In the genomic region with DNA sequence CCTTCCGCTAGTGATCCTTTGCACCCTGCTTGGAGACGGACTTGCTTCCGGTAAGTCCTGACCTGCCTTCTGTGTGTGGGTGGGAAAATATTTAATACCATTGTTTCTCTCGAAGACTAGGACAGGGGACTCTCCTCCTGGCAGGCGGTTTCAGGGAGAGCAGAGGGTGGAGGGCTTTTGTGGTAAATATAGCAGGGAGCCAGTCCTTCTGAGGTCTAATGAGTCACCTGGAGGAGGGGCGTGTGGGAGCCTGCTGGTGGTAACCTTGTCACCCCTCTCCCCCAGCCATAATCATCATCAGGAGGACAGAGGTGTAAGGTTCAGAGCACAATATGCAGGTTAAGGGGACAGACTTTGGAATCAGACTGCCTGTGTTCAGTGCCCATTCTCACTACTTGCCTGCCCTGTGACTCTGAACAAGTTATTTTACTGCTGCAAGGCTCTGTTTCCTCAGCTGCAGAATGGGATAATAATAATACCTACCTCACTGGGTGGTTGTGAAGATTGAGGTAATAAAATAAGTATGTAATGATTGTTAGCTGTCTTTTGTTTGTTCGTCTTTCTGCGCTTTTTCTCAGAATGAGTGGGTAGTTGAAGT, we compare ENCODE assay signal across 9 cellular contexts. TPM values are rescaled to one million over a fixed set of nuclear protein-coding genes. Genes with fewer than 3 reads are reported as not detected.
DNase-seq lines count a peak whose midpoint lies in the region; ATAC-seq and TF ChIP-seq lines count a peak whose summit lies in the region.
"Had no signal": no experiment of that assay in that cellular context is flagged by ENCODE, and none has a peak within 500 bp of the region (broad histone marks: within the 10 kb centered on the region; RNA-seq: fewer than 3 reads in every experiment).

No MANE protein-coding gene starts in this region.

- peak overlapping the region; percentile 74 for H3K27ac ChIP-seq in RWPE2 (ENCODE audit: poor library complexity, severe bottlenecking)
- no peak overlapping the region for H3K27ac ChIP-seq in endodermal cell (ENCODE audit: low read depth, low read length)

- peaks cover 21% of the 10 kb centered on the region for H3K36me3 ChIP-seq in RWPE2 (ENCODE audit: low read depth)
- peaks cover 6% of the 10 kb centered on the region for H3K36me3 ChIP-seq in endodermal cell (ENCODE audit: control insufficient read depth, insufficient read depth, low read length)

- TF ChIP-seq CTCF in Calu3 (IDR thresholded peaks at IDR 0.05; ENCODE audit: unreplicated experiment) = no peak
- no peak for TF ChIP-seq CTCF in RWPE2 (IDR thresholded peaks at IDR 0.05; ENCODE audit: poor library complexity, severe bottlenecking)
- TF ChIP-seq CTCF in endodermal cell (conservative IDR thresholded peaks at IDR 0.05) = no peak
- no peak for TF ChIP-seq CTCF in omental fat pad (IDR thresholded peaks at IDR 0.05)
- TF ChIP-seq CTCF in GM13976 (IDR thresholded peaks at IDR 0.05; ENCODE audit: borderline replicate concordance, control extremely low read depth, extremely low read depth, insufficient read depth, missing control alignments) = no peak

- H3K9ac ChIP-seq in endodermal cell (ENCODE audit: extremely low read depth, low read length, poor library complexity, severe bottlenecking) = no peak overlapping the region

- H3K4me3 Mint-ChIP-seq in Calu3 (ENCODE audit: low read depth, unreplicated experiment) (peak overlapping the region; percentile 55), endodermal cell (no peak overlapping the region)

- H3K4me3 ChIP-seq in RWPE2 (ENCODE audit: severe bottlenecking) = no peak overlapping the region
- no peak overlapping the region for H3K4me3 ChIP-seq in endodermal cell (ENCODE audit: low read length)

- H3K4me1 ChIP-seq in RWPE2 (ENCODE audit: insufficient read depth, poor library complexity, severe bottlenecking) (peaks cover 40% of the 10 kb centered on the region), endodermal cell (ENCODE audit: control insufficient read depth, insufficient read depth, low read length) (peaks cover 12% of the 10 kb centered on the region)

- BruUV-seq in Calu3 (replicated peaks; lab: Mats Ljungman, UMichigan) = no TSS peak

- H3K27me3 ChIP-seq in RWPE2 (ENCODE audit: insufficient read depth, poor library complexity, severe bottlenecking) (no peaks in the 10 kb centered on the region), endodermal cell (ENCODE audit: control insufficient read depth, insufficient read depth, low read length, poor library complexity, severe bottlenecking) (no peaks in the 10 kb centered on the region)

- peaks cover 62% of the 10 kb centered on the region for H3K4me1 Mint-ChIP-seq in Calu3 (ENCODE audit: low read depth, unreplicated experiment)
- H3K4me1 Mint-ChIP-seq in endodermal cell = peaks cover 48% of the 10 kb centered on the region

- H3K27me3 Mint-ChIP-seq in Calu3 (ENCODE audit: unreplicated experiment) (no peaks in the 10 kb centered on the region), endodermal cell (ENCODE audit: insufficient read depth) (no peaks in the 10 kb centered on the region)

- H3K9me3 Mint-ChIP-seq in Calu3 (ENCODE audit: low read depth, unreplicated experiment) = no peaks in the 10 kb centered on the region
- H3K9me3 Mint-ChIP-seq in endodermal cell = no peaks in the 10 kb centered on the region

- H3K36me3 Mint-ChIP-seq in Calu3 (ENCODE audit: insufficient read depth, unreplicated experiment) = no peaks in the 10 kb centered on the region
- no peaks in the 10 kb centered on the region for H3K36me3 Mint-ChIP-seq in endodermal cell (ENCODE audit: low read depth)

- in situ Hi-C loops in GM13976 (cut with MboI; ENCODE audit: low sequenced_read_pairs, unreplicated experiment) = no loop called here

- peak; percentile 45 for DNase-seq in Calu3
- peak; percentile 64 for DNase-seq in RWPE2 (ENCODE audit: low spot score)
- DNase-seq in endodermal cell = no peak
- DNase-seq in omental fat pad (ENCODE audit: low spot score) = no peak
- no peak for DNase-seq in GM19240 (ENCODE audit: insufficient read length, low spot score)
- DNase-seq in GM13976 (ENCODE audit: low spot score) = no peak
- DNase-seq: activated CD8-positive, alpha-beta memory T cell treated with anti-CD3 and anti-CD28 coated beads, Interleukin-2, amount 50 U/mL, for 4 hours had no signal

- intact Hi-C loops in Calu3 (cut with micrococcal nuclease; ENCODE audit: unreplicated experiment) = no loop called here

- CTCF ChIA-PET in Calu3 (lab: Charles Lee) = interaction anchor here (1.1 to 1.3 kb wide), 3 partner anchors 10 to 46 kb away, joined by 3 to 4 read pairs (median 3); no protein-coding TSS in a partner anchor

- H3K9me3 ChIP-seq in RWPE2 (ENCODE audit: severe bottlenecking) = no peaks in the 10 kb centered on the region
- H3K9me3 ChIP-seq in endodermal cell (ENCODE audit: control insufficient read depth, low read length) = no peaks in the 10 kb centered on the region

- WGBS in endodermal cell (ENCODE audit: insufficient coverage in 1 of 2, insufficient read length in 1 of 2), 2 experiments = 73 to 94% methylated on average over 3 to 8 of the region's 8 CpGs

- H3K27ac Mint-ChIP-seq in Calu3 (ENCODE audit: unreplicated experiment) (peak overlapping the region; percentile 60), endodermal cell (peak overlapping the region; percentile 38)

- ATAC-seq in RWPE2 (ENCODE audit: low read depth) (peak; percentile 48; the same call in 2 of the 3 replicates), omental fat pad (ENCODE audit: low FRiP score) (peak; percentile 37), HG02571 (IDR thresholded peaks at IDR 0.05; ENCODE audit: unreplicated experiment) (no peak), GM18907 (IDR thresholded peaks at IDR 0.05; ENCODE audit: unreplicated experiment) (no peak)

RNA-seq across cellular contexts. Expression of a gene that starts 47.4 kb away (rescaled TPM):
- total RNA-seq in Calu3 (2022) = 44.7 and 45.5 TPM in 2 replicates
- 1 to 10 TPM; 5.7 to 5.9 TPM for total RNA-seq in endodermal cell
- 10.2 TPM for polyA plus RNA-seq in endodermal cell (2013, experiment 1 of 2)
- 8.1 TPM for polyA plus RNA-seq in endodermal cell (2013, experiment 2 of 2)
- total RNA-seq in omental fat pad = 10 to 100 TPM; 31.1 to 73.3 (median 52.7) TPM

Comparison
In these comparisons a context has a peak if more than half of its experiments do, and no peak if none do; other contexts are left out.
1. DNase-seq: peak in Calu3 (single experiment) and RWPE2 (single experiment); none in endodermal cell (single experiment), omental fat pad (single experiment), GM19240 (single experiment) and GM13976 (single experiment).
2. ATAC-seq: peak in RWPE2 (single experiment) and omental fat pad (single experiment); none in HG02571 (single experiment) and GM18907 (single experiment).